Comparison of ENCODE assay signal across 20 cellular contexts in the genomic region with DNA sequence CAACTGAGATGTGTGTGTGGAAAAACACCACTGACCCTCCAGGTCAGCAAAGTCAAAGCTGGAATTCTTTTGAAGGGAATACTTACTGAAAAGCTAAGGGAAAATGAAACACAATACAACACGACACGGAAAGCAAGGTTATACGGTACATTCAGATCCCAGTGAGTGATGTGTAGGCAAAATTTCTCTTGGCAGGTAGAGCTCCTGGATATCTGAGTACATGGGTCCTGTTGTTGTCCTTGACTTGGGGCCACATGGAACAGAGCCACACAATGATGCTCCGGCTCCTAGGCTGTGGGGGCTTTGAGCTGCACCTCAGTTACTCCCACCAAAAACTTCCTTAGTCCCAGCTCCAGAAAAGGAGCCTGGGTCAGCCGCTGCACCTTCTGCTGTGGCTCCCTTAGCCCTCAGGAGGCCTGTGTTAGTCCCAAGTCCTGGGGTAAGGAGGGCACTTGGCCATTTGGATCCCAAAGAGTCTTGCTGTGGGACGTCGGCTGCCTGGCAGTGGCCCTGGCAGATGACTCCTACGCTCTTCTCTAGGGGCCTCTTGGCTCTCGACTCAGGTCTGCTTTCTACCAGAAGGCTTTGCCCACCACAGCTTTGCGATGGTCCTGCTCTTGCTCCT.
"Had no signal": no experiment of that assay in that cellular context is flagged by ENCODE, and none has a peak within 500 bp of the region (broad histone marks: within the 10 kb centered on the region; RNA-seq: fewer than 3 reads in every experiment).

No MANE protein-coding gene starts in this region.

- H3K27me3 ChIP-seq: dorsolateral prefrontal cortex, right lobe of liver, transverse colon, vagina had no signal

- ATAC-seq: activated T-helper 17 cell treated with anti-CD3 and anti-CD28 coated beads, Interleukin-2, amount 50 U/mL, for 72 hours; left lung; psoas muscle; stimulated activated naive B cell treated with anti-CD40 and anti-IgM and Interleukin-4, amounts not matched to agents 10 μg/mL and 1 μg/mL and 100 μg/mL, for 72 hours had no signal

- H3K4me3 Mint-ChIP-seq: activated B cell treated with CpG ODN at 0.5 μM for 24 hours; activated CD4-positive, alpha-beta memory T cell treated with anti-CD3 and anti-CD28 coated beads, Interleukin-2, amount 10 ng/mL, durations not matched to agents 7 days and 5 days; activated T-helper 17 cell treated with anti-CD3 and anti-CD28 coated beads, Interleukin-2, amount 50 U/mL, for 72 hours; neural crest cell; stimulated activated naive B cell treated with anti-CD40 and anti-IgM and Interleukin-4, amounts not matched to agents 10 μg/mL and 1 μg/mL and 100 μg/mL, for 72 hours; T-helper 1 cell treated with Interleukin-12 subunit alpha and Interleukin-12 subunit beta and Interleukin-4 antibody, amounts not matched to agents 30 μg/mL and 1 μg/mL, for 36 hours had no signal

- H3K4me1 Mint-ChIP-seq: activated B cell treated with CpG ODN at 0.5 μM for 24 hours; activated CD4-positive, alpha-beta memory T cell treated with anti-CD3 and anti-CD28 coated beads, Interleukin-2, amount 10 ng/mL, durations not matched to agents 7 days and 5 days; neural crest cell; stimulated activated naive B cell treated with anti-CD40 and anti-IgM and Interleukin-4, amounts not matched to agents 10 μg/mL and 1 μg/mL and 100 μg/mL, for 72 hours had no signal

- H3K36me3 ChIP-seq: left lung, right lobe of liver, SJCRH30, transverse colon, vagina had no signal

- H3K27ac Mint-ChIP-seq: activated B cell treated with CpG ODN at 0.5 μM for 24 hours; activated CD4-positive, alpha-beta memory T cell treated with anti-CD3 and anti-CD28 coated beads, Interleukin-2, amount 10 ng/mL, durations not matched to agents 7 days and 5 days; activated T-helper 17 cell treated with anti-CD3 and anti-CD28 coated beads, Interleukin-2, amount 50 U/mL, for 72 hours; stimulated activated naive B cell treated with anti-CD40 and anti-IgM and Interleukin-4, amounts not matched to agents 10 μg/mL and 1 μg/mL and 100 μg/mL, for 72 hours; T-helper 1 cell treated with Interleukin-12 subunit alpha and Interleukin-12 subunit beta and Interleukin-4 antibody, amounts not matched to agents 30 μg/mL and 1 μg/mL, for 36 hours had no signal

- DNase-seq: activated B cell treated with CpG ODN at 0.5 μM for 24 hours; activated CD4-positive, alpha-beta memory T cell treated with anti-CD3 and anti-CD28 coated beads, Interleukin-2, amount 10 ng/mL, durations not matched to agents 7 days and 5 days; activated CD4-positive, alpha-beta T cell treated with anti-CD3 and anti-CD28 coated beads for 4 hours; activated naive CD4-positive, alpha-beta T cell treated with Interleukin-2 at 50 U/mL for 16 hours; activated T-cell treated with anti-CD3 and anti-CD28 coated beads, Interleukin-2, amount 50 U/mL, for 1 hour; kidney; left lung; psoas muscle; right lobe of liver; SJCRH30; stimulated activated CD4-positive, alpha-beta T cell treated with anti-CD3 and anti-CD28 coated beads, Interleukin-4, amount 100 ng/mL, for 4 hours; stimulated activated naive B cell treated with anti-CD40 and anti-IgM and Interleukin-4, amounts not matched to agents 10 μg/mL and 1 μg/mL and 100 μg/mL, for 72 hours; transverse colon had no signal

- H3K36me3 Mint-ChIP-seq: stimulated activated naive B cell treated with anti-CD40 and anti-IgM and Interleukin-4, amounts not matched to agents 10 μg/mL and 1 μg/mL and 100 μg/mL, for 72 hours had no signal

- H3K27ac ChIP-seq: epithelial cell of prostate, foreskin keratinocyte, left lung, psoas muscle, right lobe of liver, SJCRH30, transverse colon, vagina had no signal

- H3K9me3 ChIP-seq: left lung, psoas muscle, right lobe of liver, SJCRH30, transverse colon, vagina had no signal

- H3K9me3 Mint-ChIP-seq: activated CD4-positive, alpha-beta memory T cell treated with anti-CD3 and anti-CD28 coated beads, Interleukin-2, amount 10 ng/mL, durations not matched to agents 7 days and 5 days; T-helper 1 cell treated with Interleukin-12 subunit alpha and Interleukin-12 subunit beta and Interleukin-4 antibody, amounts not matched to agents 30 μg/mL and 1 μg/mL, for 36 hours had no signal

- H3K4me3 ChIP-seq: dorsolateral prefrontal cortex, left lung, psoas muscle, right lobe of liver, SJCRH30, transverse colon, vagina had no signal

- H3K4me1 ChIP-seq: foreskin keratinocyte, left lung, psoas muscle, right lobe of liver, SJCRH30, vagina had no signal
